ENCODE assay signal across 33 cellular contexts in genomic region chr7:97468491-97468890, GRCh38.
"Had no signal": no experiment of that assay in that cellular context is flagged by ENCODE, and none has a peak within 500 bp of the region (broad histone marks: within the 10 kb centered on the region; RNA-seq: fewer than 3 reads in every experiment).

No MANE protein-coding gene starts in this region.

- H3K36me3 ChIP-seq: adrenal gland, ascending aorta, brain microvascular endothelial cell, breast epithelium, cardiac muscle cell had no signal

- H3K27me3 ChIP-seq: adrenal gland, ascending aorta, body of pancreas, brain microvascular endothelial cell, breast epithelium, cardiac muscle cell had no signal

- H3K9me3 ChIP-seq: adrenal gland, ascending aorta, body of pancreas, breast epithelium had no signal

- H3K4me3 ChIP-seq: adrenal gland, ascending aorta, body of pancreas, breast epithelium, cardiac muscle cell had no signal

- ATAC-seq: activated naive CD4-positive, alpha-beta T cell treated with anti-CD3 and anti-CD28 coated beads, Interleukin-2, amount 50 U/mL, for 72 hours; activated naive CD8-positive, alpha-beta T cell treated with anti-CD3 and anti-CD28 coated beads, Interleukin-2, amount 50 U/mL, for 24 hours; activated T-cell treated with anti-CD3 and anti-CD28 coated beads, Interleukin-2, amount 50 U/mL, for 4 hours; activated T-cell treated with anti-CD3 and anti-CD28 coated beads, Interleukin-2, amount 50 U/mL, for 72 hours; activated T-helper 17 cell treated with anti-CD3 and anti-CD28 coated beads, Interleukin-2, amount 50 U/mL, for 72 hours; body of pancreas had no signal

- H3K4me1 ChIP-seq: adrenal gland, ascending aorta, body of pancreas, breast epithelium had no signal

- H3K27ac ChIP-seq: adrenal gland, ascending aorta, body of pancreas, brain microvascular endothelial cell, breast epithelium, cardiac muscle cell had no signal

- FAIRE-seq: astrocyte, bronchial epithelial cell had no signal

- DNase-seq: activated effector memory CD4-positive, alpha-beta T cell treated with anti-CD3 and anti-CD28 coated beads, Interleukin-2, amount 50 U/mL, for 16 hours; activated effector memory CD4-positive, alpha-beta T cell treated with Interleukin-2 at 50 U/mL for 16 hours; activated gamma-delta T cell; activated gamma-delta T cell treated with Interleukin-2 at 50 U/mL for 16 hours; activated naive CD4-positive, alpha-beta T cell; activated naive CD4-positive, alpha-beta T cell treated with anti-CD3 and anti-CD28 coated beads for 36 hours; activated naive CD4-positive, alpha-beta T cell treated with anti-CD3 and anti-CD28 coated beads, Interleukin-2, amount 10 ng/mL, durations not matched to agents 7 days and 5 days; activated naive CD4-positive, alpha-beta T cell treated with anti-CD3 and anti-CD28 coated beads, Interleukin-2, amount 50 U/mL, for 16 hours; activated naive CD4-positive, alpha-beta T cell treated with Interleukin-2 at 50 U/mL for 16 hours; activated naive CD8-positive, alpha-beta T cell treated with anti-CD3 and anti-CD28 coated beads for 36 hours; activated naive CD8-positive, alpha-beta T cell treated with anti-CD3 and anti-CD28 coated beads, Interleukin-2, amount 10 ng/mL, durations not matched to agents 7 days and 5 days; activated naive CD8-positive, alpha-beta T cell treated with anti-CD3 and anti-CD28 coated beads, Interleukin-2, amount 50 U/mL, for 24 hours; activated T-cell treated with anti-CD3 and anti-CD28 coated beads, Interleukin-2, amount 50 U/mL, for 24 hours; activated T-cell treated with anti-CD3 and anti-CD28 coated beads, Interleukin-2, amount 50 U/mL, for 4 hours; activated T-cell treated with anti-CD3 and anti-CD28 coated beads, Interleukin-2, amount 50 U/mL, for 48 hours; activated T-cell treated with anti-CD3 and anti-CD28 coated beads, Interleukin-2, amount 50 U/mL, for 72 hours; adrenal gland; amniotic stem cell; amygdala; anterior cingulate cortex; aorta; body of pancreas; brain microvascular endothelial cell; caudate nucleus; central memory CD4-positive, alpha-beta T cell; cerebellar nuclear complex had no signal
